In the genomic region with DNA sequence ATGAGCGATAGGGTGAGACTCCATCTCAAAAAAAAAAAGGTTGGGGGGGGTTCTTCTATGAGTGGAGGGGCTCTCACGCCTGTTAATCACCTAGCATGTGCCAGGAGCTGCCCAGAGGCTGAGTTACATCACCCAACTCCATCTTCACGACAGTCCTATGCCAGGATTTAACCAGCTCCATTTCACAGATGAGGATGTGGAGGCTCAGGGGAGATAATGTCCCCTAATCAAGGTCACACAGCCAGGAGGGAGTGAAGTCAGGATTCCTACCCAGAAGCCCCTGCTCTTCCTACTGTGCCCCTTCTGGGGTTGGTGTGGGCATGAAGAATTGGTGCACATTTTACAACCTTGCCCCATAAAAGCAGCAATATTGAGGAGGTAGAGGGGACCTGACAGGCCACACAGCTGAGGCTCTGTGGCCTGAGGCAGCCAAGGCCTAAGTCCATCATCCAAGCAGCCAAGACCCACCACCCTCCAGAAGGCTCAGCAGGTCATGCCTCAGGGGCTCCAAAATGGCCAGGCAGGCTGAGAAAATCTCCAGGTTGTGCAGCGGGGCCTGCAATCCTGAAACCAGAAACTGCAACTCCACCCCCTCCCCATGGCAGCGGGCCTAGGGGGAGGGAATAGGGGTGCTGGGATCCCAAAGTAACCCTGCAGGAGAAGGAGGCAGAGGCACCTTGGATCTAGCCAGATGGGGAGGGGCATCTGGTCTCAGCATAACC, we compare ENCODE assay signal across 2 cellular contexts.
A peak's percentile ranks its signal among the peaks of the same experiment; 100 is the strongest.
TF ChIP-seq lines count a peak whose summit lies in the region.

No MANE protein-coding gene starts in this region.

TF ChIP-seq in A549, 52 proteins besides CTCF, POLR2A, EP300 and RAD21:
- TF ChIP-seq KDM1A (IDR thresholded peaks at IDR 0.05; ENCODE audit: low read depth) (0 out of 2 replicates have a peak, but pooled peaks have one; percentile 22), POLR2AphosphoS2 (conservative IDR thresholded peaks at IDR 0.05; ENCODE audit: low read length) (no peak), HOXA7 (CRISPR knock-in tag; IDR thresholded peaks at IDR 0.05) (no peak)

TF ChIP-seq in GM23338, 12 proteins besides CTCF, POLR2A, EP300 and RAD21:
- TF ChIP-seq ZNF114 (CRISPR knock-in tag; IDR thresholded peaks at IDR 0.05) = no peak
- TF ChIP-seq CREB1 (CRISPR knock-in tag; IDR thresholded peaks at IDR 0.05; ENCODE audit: low read depth) = no peak
- no peak for TF ChIP-seq EZH2 (IDR thresholded peaks at IDR 0.05; ENCODE audit: low read depth, unreplicated experiment)
- no peak for TF ChIP-seq ETS1 (IDR thresholded peaks at IDR 0.05)
- no peak for TF ChIP-seq ZNF331 (CRISPR knock-in tag; IDR thresholded peaks at IDR 0.05; ENCODE audit: low read depth)
- TF ChIP-seq NANOG (IDR thresholded peaks at IDR 0.05; ENCODE audit: borderline replicate concordance) = no peak
- no peak for TF ChIP-seq POLR2AphosphoS5 (IDR thresholded peaks at IDR 0.05; ENCODE audit: low read depth)
- no peak for TF ChIP-seq ZNF462 (CRISPR knock-in tag; IDR thresholded peaks at IDR 0.05)
- no peak for TF ChIP-seq EZH2phosphoT487 (IDR thresholded peaks at IDR 0.05; ENCODE audit: unreplicated experiment)
- no peak for TF ChIP-seq JUNB (IDR thresholded peaks at IDR 0.05; ENCODE audit: unreplicated experiment)
- TF ChIP-seq REST (IDR thresholded peaks at IDR 0.05; ENCODE audit: unreplicated experiment) = no peak
- TF ChIP-seq STAT1 (IDR thresholded peaks at IDR 0.05; ENCODE audit: unreplicated experiment) = no peak
